In genomic region chr2:235546436-235546835, GRCh38 we compare ENCODE assay signal across 17 cellular contexts.
"Had no signal": no experiment of that assay in that cellular context is flagged by ENCODE, and none has a peak within 500 bp of the region (broad histone marks: within the 10 kb centered on the region; RNA-seq: fewer than 3 reads in every experiment).

No MANE protein-coding gene starts in this region.

- H3K27ac ChIP-seq: coronary artery, gastrocnemius medialis, heart left ventricle, pancreas had no signal

- H3K4me3 ChIP-seq: coronary artery, gastrocnemius medialis, heart left ventricle, pancreas had no signal

- H3K9me3 ChIP-seq: gastrocnemius medialis, heart left ventricle, pancreas had no signal

- H3K27me3 ChIP-seq: gastrocnemius medialis, heart left ventricle, pancreas had no signal

- DNase-seq: activated CD4-positive, alpha-beta T cell treated with anti-CD3 and anti-CD28 coated beads, Interleukin-2, amount 10 ng/mL, durations not matched to agents 7 days and 5 days; activated CD8-positive, alpha-beta T cell treated with anti-CD3 and anti-CD28 coated beads, Interleukin-2, amount 10 ng/mL, durations not matched to agents 7 days and 5 days; activated naive CD4-positive, alpha-beta T cell treated with anti-CD3 and anti-CD28 coated beads for 36 hours; activated T-cell treated with anti-CD3 and anti-CD28 coated beads, Interleukin-2, amount 50 U/mL, for 24 hours; gastrocnemius medialis; kidney glomerular epithelial cell; left ventricle myocardium superior; naive B cell; stimulated activated naive CD4-positive, alpha-beta T cell; T1000 had no signal

- FAIRE-seq: endometrium, pancreas, urothelium cell line had no signal

- H3K36me3 ChIP-seq: gastrocnemius medialis, heart left ventricle, pancreas had no signal

- ATAC-seq: activated CD4-positive, CD25-positive, alpha-beta regulatory T cell treated with anti-CD3 and anti-CD28 coated beads, Interleukin-2, amount 50 U/mL, for 24 hours; activated CD8-positive, alpha-beta T cell treated with anti-CD3 and anti-CD28 coated beads, Interleukin-2, amount 10 ng/mL, durations not matched to agents 7 days and 5 days; esophagus mucosa; gastrocnemius medialis had no signal
